In the genomic region with DNA sequence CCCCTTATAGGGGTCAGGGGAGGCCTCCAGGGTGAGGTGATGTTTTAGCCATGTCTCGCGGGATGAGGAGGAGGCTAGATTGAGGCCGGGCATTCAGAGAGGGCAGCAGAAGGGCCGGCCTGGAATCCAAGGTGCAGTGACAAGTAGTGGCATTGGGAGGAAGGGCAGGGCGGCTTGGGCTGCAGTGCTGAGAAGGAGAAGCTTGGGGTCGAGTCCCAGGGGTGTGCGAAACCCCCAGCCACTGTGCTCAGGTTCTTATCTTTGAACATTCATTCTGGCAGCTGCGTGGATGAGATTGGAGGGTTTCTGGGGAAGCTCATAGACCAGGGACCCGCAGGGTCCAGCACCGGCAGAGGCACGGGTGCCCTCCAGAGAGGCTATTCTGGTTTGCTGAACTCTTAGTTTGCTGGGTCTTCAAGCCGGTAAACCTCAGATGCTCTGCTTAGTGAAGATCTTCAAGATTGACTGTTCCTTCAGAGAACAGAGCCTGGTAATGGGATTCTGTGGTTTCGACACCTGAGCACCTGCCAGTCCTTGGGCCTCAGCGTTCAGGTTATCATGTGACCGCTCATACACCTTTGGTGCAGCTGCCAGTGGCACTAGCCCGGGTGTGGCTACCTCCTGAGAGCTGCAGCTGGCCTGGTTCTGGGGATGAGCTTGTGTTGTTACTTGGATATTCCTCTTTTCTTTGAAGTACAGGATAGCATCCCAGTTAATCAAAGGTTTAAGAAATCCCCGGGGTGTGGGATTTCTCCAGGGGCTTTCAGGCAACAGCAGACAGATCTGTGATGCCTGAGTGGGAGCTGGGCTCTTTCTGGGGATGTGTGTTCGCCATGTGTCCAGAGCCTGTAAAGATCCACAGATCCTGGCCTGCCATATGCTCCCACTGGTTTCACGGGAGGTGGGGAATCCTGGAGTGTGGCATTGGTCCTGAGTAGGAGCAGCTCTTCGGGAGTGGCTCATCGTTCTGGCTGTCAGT, we compare ENCODE assay signal across 18 cellular contexts.
DNase-seq lines count a peak whose midpoint lies in the region; FAIRE-seq and TF ChIP-seq lines count a peak whose summit lies in the region.
"Had no signal": no experiment of that assay in that cellular context is flagged by ENCODE, and none has a peak within 500 bp of the region (broad histone marks: within the 10 kb centered on the region; RNA-seq: fewer than 3 reads in every experiment).

No MANE protein-coding gene starts in this region.

- H3K27me3 ChIP-seq in small intestine (ENCODE audit: control insufficient read depth in 2 of 2, insufficient read depth in 2 of 2, low read length in 2 of 2): no peaks in the 10 kb centered on the region
- H3K27me3 ChIP-seq in prostate gland (replicated peaks; ENCODE audit: insufficient read depth): no peaks in the 10 kb centered on the region

- no peak for TF ChIP-seq CTCF in prostate gland (IDR thresholded peaks at IDR 0.05)

- H3K27ac ChIP-seq in small intestine (ENCODE audit: low read depth in 1 of 2, low read length in 1 of 2): no peak overlapping the region
- H3K27ac ChIP-seq in prostate gland: no peak overlapping the region
- H3K27ac ChIP-seq: C4-2B, WERI-Rb-1 had no signal

- H3K9me3 ChIP-seq in small intestine (ENCODE audit: control insufficient read depth, low read depth) (no peaks in the 10 kb centered on the region), prostate gland (no peaks in the 10 kb centered on the region)

- peak; percentile 37 for DNase-seq in activated CD8-positive, alpha-beta memory T cell treated with anti-CD3 and anti-CD28 coated beads for 24 hours
- no peak for DNase-seq in activated CD8-positive, alpha-beta memory T cell treated with anti-CD3 and anti-CD28 coated beads, Interleukin-2, amount 50 U/mL, for 4 hours
- peak; percentile 10 for DNase-seq in NCI-H146 treated with DMSO at 0.1 percent for 48 hours (lab: John Stamatoyannopoulos, UW; ENCODE audit: unreplicated experiment)
- DNase-seq in NCI-H69 (lab: John Stamatoyannopoulos, UW): peak; percentile 64
- peak; percentile 20 for DNase-seq in small intestine
- no peak for DNase-seq in SIG-M5 treated with dmso at 0.1 percent for 504 hours (lab: John Stamatoyannopoulos, UW; ENCODE audit: unreplicated experiment)
- no peak for DNase-seq in prostate gland (ENCODE audit: low spot score)
- DNase-seq in ureter (ENCODE audit: low spot score): no peak
- DNase-seq: activated CD4-positive, alpha-beta memory T cell treated with anti-CD3 and anti-CD28 coated beads for 36 hours; amniotic stem cell; cerebellar nuclear complex; NCI-H2081; SHP77 treated with DMSO at 0.1 percent for 48 hours; stimulated activated CD4-positive, alpha-beta T cell treated with anti-CD3 and anti-CD28 coated beads, Interleukin-12 subunit alpha, Interleukin-12 subunit beta, amount 100 ng/mL, for 4 hours; stimulated activated naive CD4-positive, alpha-beta T cell; WERI-Rb-1 had no signal

- intact Hi-C loops in prostate gland (cut with DNase I): no loop called here

- TF ChIP-seq POLR2A in prostate gland (IDR thresholded peaks at IDR 0.05): no peak

- H3K4me1 ChIP-seq in small intestine (ENCODE audit: control insufficient read depth in 2 of 2, insufficient read depth in 1 of 2, low read depth in 1 of 2, low read length in 1 of 2): no peaks in the 10 kb centered on the region
- no peaks in the 10 kb centered on the region for H3K4me1 ChIP-seq in prostate gland (replicated peaks)

- WGBS in small intestine, 3 donors: 73 to 89% (median 78%) methylated on average over 21 of the region's 21 CpGs
- 94% methylated on average over 21 of the region's 21 CpGs for WGBS in prostate gland

- no peak for FAIRE-seq in small intestine (lab: Jason Lieb, UNC)
- FAIRE-seq: GM18507 had no signal

- no peak overlapping the region for H3K4me3 ChIP-seq in small intestine (ENCODE audit: low read depth in 1 of 2, low read length in 2 of 2)
- no peak overlapping the region for H3K4me3 ChIP-seq in prostate gland

- H3K36me3 ChIP-seq in small intestine (ENCODE audit: control insufficient read depth in 2 of 2, insufficient read depth in 2 of 2, low read length in 2 of 2) (peaks cover 3 to 7% of the 10 kb centered on the region in 2 donors), prostate gland (no peaks in the 10 kb centered on the region)

Comparison
In these comparisons a context has a peak if more than half of its experiments do, and no peak if none do; other contexts are left out.
1. DNase-seq: peak in activated CD8-positive, alpha-beta memory T cell treated with anti-CD3 and anti-CD28 coated beads for 24 hours (single experiment), NCI-H146 treated with DMSO at 0.1 percent for 48 hours (single experiment), NCI-H69 (single experiment) and small intestine (single experiment); none in activated CD8-positive, alpha-beta memory T cell treated with anti-CD3 and anti-CD28 coated beads, Interleukin-2, amount 50 U/mL, for 4 hours (single experiment), SIG-M5 treated with dmso at 0.1 percent for 504 hours (single experiment), prostate gland (single experiment) and ureter (single experiment).